Comparison of ENCODE assay signal across 25 cellular contexts in the genomic region with DNA sequence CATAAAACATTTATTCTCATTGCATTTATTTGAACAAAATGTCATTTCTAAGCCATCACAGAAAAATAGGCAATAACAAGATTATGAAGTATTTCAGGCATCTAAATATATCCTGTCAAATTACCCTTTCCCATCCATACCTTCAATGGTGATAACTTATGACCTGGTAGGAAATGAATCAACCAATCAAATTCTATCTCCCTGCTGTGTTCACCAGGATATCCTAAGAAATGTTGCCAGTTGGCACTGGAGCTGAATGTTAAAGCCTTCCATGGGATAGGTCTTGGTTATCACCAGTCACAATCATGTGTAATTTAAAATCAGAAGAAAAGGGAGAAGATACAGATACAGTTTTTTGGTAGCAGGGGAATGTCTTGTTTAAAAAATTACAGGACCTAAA.
"Had no signal": no experiment of that assay in that cellular context is flagged by ENCODE, and none has a peak within 500 bp of the region (broad histone marks: within the 10 kb centered on the region; RNA-seq: fewer than 3 reads in every experiment).

No MANE protein-coding gene starts in this region.

- DNase-seq: cerebellar nuclear complex; colonic mucosa; cortex of kidney; dorsolateral prefrontal cortex; effector CD4-positive, alpha-beta T cell; effector memory CD4-positive, alpha-beta T cell; erythroblast; esophagus squamous epithelium; foreskin fibroblast; foreskin melanocyte; gastrocnemius medialis; glutamatergic neuron; head of caudate nucleus; heart right ventricle; hippocampal formation; left cardiac atrium; left lung; left ventricle myocardium superior; lower lobe of right lung; mesenchymal stem cell; mucosa of descending colon had no signal

- H3K27ac Mint-ChIP-seq: mesothelial cell of epicardium had no signal

- H3K27me3 ChIP-seq: colonic mucosa, dorsolateral prefrontal cortex, esophagus squamous epithelium, gastrocnemius medialis, left lung had no signal

- H3K4me3 Mint-ChIP-seq: mesothelial cell of epicardium had no signal

- FAIRE-seq: islet of Langerhans, keratinocyte had no signal

- H3K9me3 ChIP-seq: colonic mucosa, esophagus squamous epithelium, gastrocnemius medialis, heart right ventricle, left lung, lower lobe of right lung, mucosa of descending colon had no signal

- H3K27ac ChIP-seq: colonic mucosa, dorsolateral prefrontal cortex, epithelial cell of prostate, esophagus squamous epithelium, gastrocnemius medialis, heart right ventricle, left lung, lower lobe of right lung had no signal

- H3K4me3 ChIP-seq: colonic mucosa, dorsolateral prefrontal cortex, esophagus squamous epithelium, gastrocnemius medialis, heart right ventricle, left lung, lower lobe of right lung, mucosa of descending colon had no signal

- H3K36me3 Mint-ChIP-seq: mesothelial cell of epicardium had no signal

- H3K4me1 ChIP-seq: colonic mucosa, esophagus squamous epithelium, gastrocnemius medialis, heart right ventricle, left lung, lower lobe of right lung had no signal

- H3K36me3 ChIP-seq: colonic mucosa, esophagus squamous epithelium, gastrocnemius medialis, heart right ventricle, left lung, lower lobe of right lung had no signal
